15 cellular contexts compared by ENCODE assay signal in the genomic region with DNA sequence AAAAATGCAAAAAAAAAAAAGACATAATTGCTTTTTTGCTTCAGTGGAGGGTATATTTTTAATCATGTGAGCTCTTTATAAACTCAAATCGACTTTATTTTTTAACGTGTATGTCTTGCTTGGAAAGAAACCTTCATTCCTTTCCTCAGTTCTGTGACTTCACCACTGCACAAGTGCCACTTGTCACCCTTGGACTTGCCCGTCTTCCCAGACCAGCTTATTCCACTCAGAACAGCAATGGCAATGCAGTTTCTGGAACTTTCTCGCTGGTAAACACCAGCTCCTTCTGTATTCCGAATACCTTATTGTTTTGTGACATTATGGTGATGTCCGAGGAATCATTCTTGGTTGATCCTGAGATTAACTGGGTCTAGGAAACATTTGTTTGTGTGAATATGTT.
"Had no signal": no experiment of that assay in that cellular context is flagged by ENCODE, and none has a peak within 500 bp of the region (broad histone marks: within the 10 kb centered on the region; RNA-seq: fewer than 3 reads in every experiment).

No MANE protein-coding gene starts in this region.

- H3K9me3 ChIP-seq: esophagus squamous epithelium, right lobe of liver, thoracic aorta had no signal

- H3K9ac ChIP-seq: parathyroid adenoma had no signal

- H3K27me3 ChIP-seq: esophagus squamous epithelium, right lobe of liver had no signal

- H3K27ac ChIP-seq: esophagus squamous epithelium, parathyroid adenoma, right lobe of liver, thoracic aorta had no signal

- H3K4me1 ChIP-seq: parathyroid adenoma, right lobe of liver had no signal

- H3K36me3 ChIP-seq: esophagus squamous epithelium, right lobe of liver, thoracic aorta had no signal

- H3K4me3 ChIP-seq: esophagus squamous epithelium, right lobe of liver, thoracic aorta had no signal

- H3K79me2 ChIP-seq: parathyroid adenoma had no signal

- H2AFZ ChIP-seq: parathyroid adenoma had no signal

- ATAC-seq: activated CD8-positive, alpha-beta T cell treated with anti-CD3 and anti-CD28 coated beads for 36 hours; effector memory CD8-positive, alpha-beta T cell; left colon; naive thymus-derived CD8-positive, alpha-beta T cell; stimulated activated naive CD8-positive, alpha-beta T cell treated with anti-CD3 and anti-CD28 coated beads, Interleukin-15, amount 100 ng/mL, for 72 hours had no signal

- DNase-seq: activated CD4-positive, alpha-beta T cell treated with anti-CD3 and anti-CD28 coated beads, Interleukin-2, amount 10 ng/mL, durations not matched to agents 24 days and 14 days; activated naive CD4-positive, alpha-beta T cell treated with Interleukin-2 at 50 U/mL for 16 hours; activated naive CD8-positive, alpha-beta T cell treated with anti-CD3 and anti-CD28 coated beads, Interleukin-2, amount 10 ng/mL, durations not matched to agents 7 days and 5 days; activated T-cell treated with anti-CD3 and anti-CD28 coated beads, Interleukin-2, amount 50 U/mL, for 1 hour; effector memory CD8-positive, alpha-beta T cell; esophagus squamous epithelium; left colon; naive thymus-derived CD8-positive, alpha-beta T cell; stimulated activated CD4-positive, alpha-beta T cell treated with anti-CD3 and anti-CD28 coated beads, Interleukin-4, amount 100 ng/mL, for 1 hour; T-helper 9 cell had no signal
